ENCODE assay signal across 8 cellular contexts in the genomic region with DNA sequence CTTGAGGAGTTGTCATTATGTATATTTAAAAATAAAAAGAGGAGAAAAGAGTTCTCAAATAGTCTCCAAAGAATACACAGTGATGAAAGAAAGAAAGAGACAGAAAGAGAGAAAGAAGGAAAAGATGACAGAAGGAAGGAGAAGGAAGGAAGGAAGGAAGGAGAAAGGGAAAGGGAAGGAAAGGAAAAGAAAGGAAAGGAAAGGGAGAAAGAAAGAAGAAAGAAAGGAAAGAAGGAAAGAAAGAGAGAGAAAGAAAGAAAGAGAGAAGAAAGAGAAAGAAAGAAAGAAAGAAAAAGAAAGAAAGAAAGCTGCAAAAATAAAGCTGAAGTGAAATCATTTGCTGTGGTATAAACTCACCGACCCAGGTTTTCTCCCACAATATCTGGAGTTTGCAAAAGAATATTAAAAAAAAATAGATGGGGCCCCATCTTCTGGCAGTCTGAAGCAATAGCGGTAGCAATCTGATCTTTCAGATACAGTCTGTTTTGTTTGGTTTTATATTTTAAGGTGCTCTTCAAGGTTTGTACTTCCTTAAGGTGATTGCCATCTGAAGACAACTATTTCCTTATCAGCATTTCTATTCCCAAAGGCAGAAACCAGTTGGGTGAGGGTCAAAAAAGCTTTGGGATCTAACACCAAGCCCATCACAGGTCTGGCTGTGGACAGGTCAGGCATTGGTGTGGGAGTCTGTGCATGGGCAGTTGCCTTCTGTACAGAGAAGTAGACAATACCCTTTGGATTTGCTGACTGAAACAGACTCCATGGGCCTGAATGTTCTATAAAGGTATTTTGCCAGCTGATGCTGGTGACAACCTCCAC.
DNase-seq lines count a peak whose midpoint lies in the region; ATAC-seq and TF ChIP-seq lines count a peak whose summit lies in the region.

No MANE protein-coding gene starts in this region.

- intact Hi-C loops in esophagus squamous epithelium (cut with DNase I), result no loop called here
- intact Hi-C loops in activated T-helper 1 cell treated with anti-CD3 and anti-CD28 coated beads, Interleukin-12 subunit alpha, Interleukin-12 subunit beta, Interleukin-2, Interleukin-4 antibody, amounts not matched to agents 30 ng/mL and 10 ng/mL and 1 ng/mL, durations not matched to agents 14 hours and 24 hours and 36 hours (cut with micrococcal nuclease), result no loop called here

- ATAC-seq in GM21529 (IDR thresholded peaks at IDR 0.05; ENCODE audit: unreplicated experiment) (peak; percentile 67), upper lobe of left lung (ENCODE audit: low FRiP score in 2 of 2) (peak in 1 of 2 donors; percentile 66), GM21576 (IDR thresholded peaks at IDR 0.05; ENCODE audit: unreplicated experiment) (no peak)

- no peaks in the 10 kb centered on the region for H3K36me3 ChIP-seq in esophagus squamous epithelium
- H3K36me3 ChIP-seq in upper lobe of left lung, result no peaks in the 10 kb centered on the region

- TF ChIP-seq CTCF in esophagus squamous epithelium (IDR thresholded peaks at IDR 0.05) (peak in 4 of 6 experiments; percentile 22 to 47 (median 30)), upper lobe of left lung (IDR thresholded peaks at IDR 0.05) (peak in 5 of 6 experiments; percentile 27 to 47 (median 36)), glutamatergic neuron (IDR thresholded peaks at IDR 0.05; ENCODE audit: partially characterized antibody, unreplicated experiment) (no peak)

- H3K27me3 ChIP-seq in esophagus squamous epithelium (no peaks in the 10 kb centered on the region), upper lobe of left lung (no peaks in the 10 kb centered on the region)

- 11 to 14% methylated on average over 2 of the region's 2 CpGs for WGBS in esophagus squamous epithelium, 2 donors
- 0 to 17% methylated on average over 2 of the region's 2 CpGs for WGBS in upper lobe of left lung, 2 donors

- H3K9me3 Mint-ChIP-seq in activated T-helper 1 cell treated with anti-CD3 and anti-CD28 coated beads, Interleukin-12 subunit alpha, Interleukin-12 subunit beta, Interleukin-2, Interleukin-4 antibody, amounts not matched to agents 30 ng/mL and 10 ng/mL and 1 ng/mL, durations not matched to agents 14 hours and 24 hours and 36 hours, result peaks cover under 1% of the 10 kb centered on the region
- H3K9me3 Mint-ChIP-seq in glutamatergic neuron (ENCODE audit: unreplicated experiment), result no peaks in the 10 kb centered on the region

- H3K9me3 ChIP-seq in esophagus squamous epithelium, result no peaks in the 10 kb centered on the region
- H3K9me3 ChIP-seq in upper lobe of left lung, result no peaks in the 10 kb centered on the region

- H3K4me1 ChIP-seq in esophagus squamous epithelium (peaks cover 0 to 45% (median 8%) of the 10 kb centered on the region in 3 donors), upper lobe of left lung (no peaks in the 10 kb centered on the region)

- H3K27ac ChIP-seq in esophagus squamous epithelium (no peak overlapping the region), upper lobe of left lung (no peak overlapping the region)

- H3K4me1 Mint-ChIP-seq in activated T-helper 1 cell treated with anti-CD3 and anti-CD28 coated beads, Interleukin-12 subunit alpha, Interleukin-12 subunit beta, Interleukin-2, Interleukin-4 antibody, amounts not matched to agents 30 ng/mL and 10 ng/mL and 1 ng/mL, durations not matched to agents 14 hours and 24 hours and 36 hours (ENCODE audit: low read depth), result no peaks in the 10 kb centered on the region
- peaks cover 5% of the 10 kb centered on the region for H3K4me1 Mint-ChIP-seq in glutamatergic neuron (ENCODE audit: low read depth, unreplicated experiment)

- H3K4me3 ChIP-seq in esophagus squamous epithelium (no peak overlapping the region), upper lobe of left lung (no peak overlapping the region)

- no peak overlapping the region for H3K27ac Mint-ChIP-seq in activated T-helper 1 cell treated with anti-CD3 and anti-CD28 coated beads, Interleukin-12 subunit alpha, Interleukin-12 subunit beta, Interleukin-2, Interleukin-4 antibody, amounts not matched to agents 30 ng/mL and 10 ng/mL and 1 ng/mL, durations not matched to agents 14 hours and 24 hours and 36 hours
- no peak overlapping the region for H3K27ac Mint-ChIP-seq in glutamatergic neuron (ENCODE audit: unreplicated experiment)

- no peaks in the 10 kb centered on the region for H3K36me3 Mint-ChIP-seq in activated T-helper 1 cell treated with anti-CD3 and anti-CD28 coated beads, Interleukin-12 subunit alpha, Interleukin-12 subunit beta, Interleukin-2, Interleukin-4 antibody, amounts not matched to agents 30 ng/mL and 10 ng/mL and 1 ng/mL, durations not matched to agents 14 hours and 24 hours and 36 hours (ENCODE audit: low read depth)
- no peaks in the 10 kb centered on the region for H3K36me3 Mint-ChIP-seq in glutamatergic neuron (ENCODE audit: unreplicated experiment)

- DNase-seq in AG08396 (ENCODE audit: low spot score), result peak; percentile 31
- peak; percentile 36 to 57 for DNase-seq in NOMO-1 (lab: John Stamatoyannopoulos, UW; ENCODE audit: unreplicated experiment in 2 of 2)
- DNase-seq in esophagus squamous epithelium (lab: John Stamatoyannopoulos, UW), result no peak
- no peak for DNase-seq in upper lobe of left lung
- DNase-seq in activated T-helper 1 cell treated with anti-CD3 and anti-CD28 coated beads, Interleukin-12 subunit alpha, Interleukin-12 subunit beta, Interleukin-2, Interleukin-4 antibody, amounts not matched to agents 30 ng/mL and 10 ng/mL and 1 ng/mL, durations not matched to agents 14 hours and 24 hours and 36 hours (ENCODE audit: low spot score), result no peak
- DNase-seq in glutamatergic neuron, result no peak

- peaks cover 11% of the 10 kb centered on the region for H3K27me3 Mint-ChIP-seq in activated T-helper 1 cell treated with anti-CD3 and anti-CD28 coated beads, Interleukin-12 subunit alpha, Interleukin-12 subunit beta, Interleukin-2, Interleukin-4 antibody, amounts not matched to agents 30 ng/mL and 10 ng/mL and 1 ng/mL, durations not matched to agents 14 hours and 24 hours and 36 hours (ENCODE audit: insufficient read depth)
- H3K27me3 Mint-ChIP-seq in glutamatergic neuron (ENCODE audit: unreplicated experiment), result peaks cover 2% of the 10 kb centered on the region

- H3K4me3 Mint-ChIP-seq in activated T-helper 1 cell treated with anti-CD3 and anti-CD28 coated beads, Interleukin-12 subunit alpha, Interleukin-12 subunit beta, Interleukin-2, Interleukin-4 antibody, amounts not matched to agents 30 ng/mL and 10 ng/mL and 1 ng/mL, durations not matched to agents 14 hours and 24 hours and 36 hours, result no peak overlapping the region
- H3K4me3 Mint-ChIP-seq in glutamatergic neuron (ENCODE audit: unreplicated experiment), result no peak overlapping the region

- no peak for TF ChIP-seq EP300 in upper lobe of left lung (IDR thresholded peaks at IDR 0.05)

- TF ChIP-seq POLR2A in esophagus squamous epithelium (IDR thresholded peaks at IDR 0.05), result no peak
- no peak for TF ChIP-seq POLR2A in upper lobe of left lung (IDR thresholded peaks at IDR 0.05)

Comparison
In these comparisons a context has a peak if more than half of its experiments do, and no peak if none do; other contexts are left out.
1. DNase-seq: peak in AG08396 (single experiment) and NOMO-1 (2 of 2); none in esophagus squamous epithelium (single experiment), upper lobe of left lung (0 of 2), activated T-helper 1 cell treated with anti-CD3 and anti-CD28 coated beads, Interleukin-12 subunit alpha, Interleukin-12 subunit beta, Interleukin-2, Interleukin-4 antibody, amounts not matched to agents 30 ng/mL and 10 ng/mL and 1 ng/mL, durations not matched to agents 14 hours and 24 hours and 36 hours (single experiment) and glutamatergic neuron (single experiment).